Comparison of ENCODE assay signal across 8 cellular contexts in genomic region chr7:140923358-140924006, GRCh38. TPM values are rescaled to one million over a fixed set of nuclear protein-coding genes. Genes with fewer than 3 reads are reported as not detected.
A peak's percentile ranks its signal among the peaks of the same experiment; 100 is the strongest.
DNase-seq lines count a peak whose midpoint lies in the region; ATAC-seq lines count a peak whose summit lies in the region.

No MANE protein-coding gene starts in this region.

- no peaks in the 10 kb centered on the region for H3K9me3 Mint-ChIP-seq in activated CD4-positive, alpha-beta memory T cell treated with anti-CD3 and anti-CD28 coated beads for 36 hours

- peaks cover 7% of the 10 kb centered on the region for H3K4me1 ChIP-seq in rectal smooth muscle tissue (ENCODE audit: control insufficient read depth, insufficient read depth, low read length)

- in situ Hi-C loops in SK-MEL-5 (cut with HindIII; ENCODE audit: low pct_unique_long_range_greater_than_20kb, low sequenced_read_pairs), result no loop called here

- intact Hi-C loops in head of caudate nucleus (cut with DNase I), result loop anchor here (10.0 kb wide), 2 partner anchors 91 to 249 kb away; partner anchors contain the start of genes ADCK2 and MRPS33
- intact Hi-C loops in activated CD4-positive, alpha-beta memory T cell treated with anti-CD3 and anti-CD28 coated beads for 36 hours (cut with micrococcal nuclease), result loop anchor here (1.0 to 10.0 kb wide), 8 partner anchors 7 to 631 kb away; partner anchors contain the start of genes AGK and NDUFB2

- no peak overlapping the region for H3K27ac Mint-ChIP-seq in activated CD4-positive, alpha-beta memory T cell treated with anti-CD3 and anti-CD28 coated beads for 36 hours

- ATAC-seq in HG03045 (IDR thresholded peaks at IDR 0.05; ENCODE audit: unreplicated experiment) (peak; percentile 9), GM19351 (IDR thresholded peaks at IDR 0.05; ENCODE audit: unreplicated experiment) (no peak)

- H3K4me3 Mint-ChIP-seq in activated CD4-positive, alpha-beta memory T cell treated with anti-CD3 and anti-CD28 coated beads for 36 hours, result no peak overlapping the region

- DNase-seq in NCI-H1417 (lab: John Stamatoyannopoulos, UW) (peak; percentile 35 to 75 (median 64)), NCI-H1417 treated with DMSO at 0.1 percent for 48 hours (lab: John Stamatoyannopoulos, UW) (no peak), SK-MEL-5 (ENCODE audit: low read depth, low spot score) (peak; percentile 20), head of caudate nucleus (peak in 26 of 42 donors; percentile 7 to 64 (median 30))
- DNase-seq in activated CD4-positive, alpha-beta memory T cell treated with anti-CD3 and anti-CD28 coated beads for 36 hours, result no peak

- CTCF ChIA-PET in activated CD4-positive, alpha-beta memory T cell treated with anti-CD3 and anti-CD28 coated beads for 36 hours (lab: Charles Lee), result interaction anchor here (1.0 to 4.4 kb wide), 4 partner anchors 65 to 113 kb away, joined by 3 to 22 read pairs (median 4); no protein-coding TSS in a partner anchor

- peak overlapping the region; percentile 87 for H3K9ac ChIP-seq in rectal smooth muscle tissue (ENCODE audit: low read length)

- H3K36me3 Mint-ChIP-seq in activated CD4-positive, alpha-beta memory T cell treated with anti-CD3 and anti-CD28 coated beads for 36 hours, result peaks cover 4% of the 10 kb centered on the region

- H3K27ac ChIP-seq in rectal smooth muscle tissue (ENCODE audit: low read depth, low read length), result peak overlapping the region; percentile 96

- H3K27me3 ChIP-seq in rectal smooth muscle tissue (ENCODE audit: control insufficient read depth, insufficient read depth, low read length), result no peaks in the 10 kb centered on the region

- POLR2A ChIA-PET in activated CD4-positive, alpha-beta memory T cell treated with anti-CD3 and anti-CD28 coated beads for 36 hours (lab: Charles Lee), result interaction anchor here (2.8 kb wide), 1 partner anchor 90 kb away, joined by 22 read pairs; the partner anchor contains the start of gene MRPS33

- H3K4me1 Mint-ChIP-seq in activated CD4-positive, alpha-beta memory T cell treated with anti-CD3 and anti-CD28 coated beads for 36 hours (ENCODE audit: low read depth), result peaks cover 16% of the 10 kb centered on the region

- no peaks in the 10 kb centered on the region for H3K36me3 ChIP-seq in rectal smooth muscle tissue (ENCODE audit: control insufficient read depth, insufficient read depth, low read length)

- peak overlapping the region; percentile 91 for H3K4me3 ChIP-seq in rectal smooth muscle tissue (ENCODE audit: low read length)

- no peaks in the 10 kb centered on the region for H3K27me3 Mint-ChIP-seq in activated CD4-positive, alpha-beta memory T cell treated with anti-CD3 and anti-CD28 coated beads for 36 hours

RNA-seq across cellular contexts. Expression of gene BRAF, which starts 1.2 kb away (rescaled TPM):
- 12.5 and 15.7 TPM in 2 replicates for total RNA-seq in SK-MEL-5 (2014; rRNA removed; shearing (Covaris generic))
- polyA plus RNA-seq in SK-MEL-5 (2015; cell fraction: cytosol; rRNA removed), result 7.9 and 15.1 TPM in 2 replicates
- polyA plus RNA-seq in SK-MEL-5 (2015; cell fraction: nucleus; rRNA removed), result 18.9 and 20.8 TPM in 2 replicates
- total RNA-seq in activated CD4-positive, alpha-beta memory T cell treated with anti-CD3 and anti-CD28 coated beads for 36 hours, result 10 to 100 TPM; 29.2 to 33.0 TPM

Comparison
In these comparisons a context has a peak if more than half of its experiments do, and no peak if none do; other contexts are left out.
1. DNase-seq: peak in NCI-H1417 (3 of 3), SK-MEL-5 (single experiment) and head of caudate nucleus (26 of 42); none in NCI-H1417 treated with DMSO at 0.1 percent for 48 hours (single experiment) and activated CD4-positive, alpha-beta memory T cell treated with anti-CD3 and anti-CD28 coated beads for 36 hours (single experiment).